7 cellular contexts compared by ENCODE assay signal in the genomic region with DNA sequence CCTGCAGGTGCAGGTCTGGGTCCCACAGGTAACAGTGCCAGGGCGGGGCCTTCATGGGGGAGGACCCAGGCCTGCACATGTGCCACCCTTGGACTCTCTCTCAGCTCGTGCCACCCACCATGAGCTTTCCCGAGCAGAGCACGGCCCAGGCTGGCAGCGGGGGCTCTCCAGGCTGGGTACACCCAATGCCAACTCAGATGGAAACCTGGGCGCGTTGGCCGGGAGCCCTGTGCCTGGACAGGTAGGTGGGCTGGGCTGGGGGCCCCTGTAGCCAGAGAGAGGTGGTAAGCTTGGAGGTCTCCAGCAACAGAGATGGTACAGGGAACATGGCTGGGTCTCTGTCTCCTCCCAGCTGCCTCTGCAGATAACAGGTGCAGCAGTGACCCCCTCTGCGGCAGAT.
"Had no signal": no experiment of that assay in that cellular context is flagged by ENCODE, and none has a peak within 500 bp of the region (broad histone marks: within the 10 kb centered on the region; RNA-seq: fewer than 3 reads in every experiment).

No MANE protein-coding gene starts in this region.

- H3K36me3 ChIP-seq: HAP-1 had no signal

- H3K9me3 Mint-ChIP-seq: GM23338, IgD-negative memory B cell had no signal

- H3K4me2 ChIP-seq: GM23338 had no signal

- H3K4me3 ChIP-seq: GM23338, HAP-1 had no signal

- H3K27ac ChIP-seq: HL-60 had no signal

- H3K27me3 Mint-ChIP-seq: IgD-negative memory B cell had no signal

- H3K4me1 ChIP-seq: HAP-1 had no signal

- H3K27ac Mint-ChIP-seq: GM23338, HFFc6, IgD-negative memory B cell had no signal

- DNase-seq: HFFc6 had no signal

- ATAC-seq: GM23338, HCT116, HepG2 had no signal

- H3K9me3 ChIP-seq: HAP-1 had no signal

- H3K4me3 Mint-ChIP-seq: GM23338, HFFc6, IgD-negative memory B cell had no signal

- H2AFZ ChIP-seq: GM23338 had no signal
